In genomic region chr5:151663617-151664322, GRCh38 we compare ENCODE assay signal across 9 cellular contexts. TPM values are rescaled to one million over a fixed set of nuclear protein-coding genes. Genes with fewer than 3 reads are reported as not detected.
DNase-seq lines count a peak whose midpoint lies in the region; ATAC-seq and TF ChIP-seq lines count a peak whose summit lies in the region.
"Had no signal": no experiment of that assay in that cellular context is flagged by ENCODE, and none has a peak within 500 bp of the region (broad histone marks: within the 10 kb centered on the region; RNA-seq: fewer than 3 reads in every experiment).

No MANE protein-coding gene starts in this region.

- H3K9me3 ChIP-seq in transverse colon, result no peaks in the 10 kb centered on the region

- DNase-seq in DMS53 (lab: John Stamatoyannopoulos, UW) (peak; percentile 16), DMS53 treated with DMSO at 0.1 percent for 48 hours (lab: John Stamatoyannopoulos, UW; ENCODE audit: unreplicated experiment) (no peak), left lobe of liver (ENCODE audit: low spot score) (peak; percentile 51), transverse colon (no peak)
- no peak for DNase-seq in activated CD4-positive, alpha-beta T cell treated with anti-CD3 and anti-CD28 coated beads for 48 hours

- no peak for TF ChIP-seq POLR2A in transverse colon (IDR thresholded peaks at IDR 0.05)

- H3K27ac ChIP-seq in angular gyrus (ENCODE audit: low read depth, low read length), result peak overlapping the region; percentile 22
- peak overlapping the region; percentile 42 to 56 (median 54) for H3K27ac ChIP-seq in transverse colon
- H3K27ac ChIP-seq: 22Rv1 had no signal

- in situ Hi-C loops in transverse colon (cut with MboI; ENCODE audit: low pct_ligation_motif_present in 1 of 4, low pct_unique_long_range_greater_than_20kb in 1 of 4, low sequenced_read_pairs in 3 of 4), result loop anchor here in 2 of 4 donors (5.0 to 10.0 kb wide), 2 partner anchors 79 to 81 kb away; no protein-coding TSS in a partner anchor

- intact Hi-C loops in transverse colon (cut with DNase I; ENCODE audit: low total_unique reads), result no loop called here

- TF ChIP-seq EP300 in transverse colon (IDR thresholded peaks at IDR 0.05; ENCODE audit: low read depth), result no peak

- no peaks in the 10 kb centered on the region for H3K36me3 ChIP-seq in transverse colon

- ATAC-seq in left lobe of liver (peak; percentile 55), HG03354 (IDR thresholded peaks at IDR 0.05; ENCODE audit: poor library complexity, severe bottlenecking, unreplicated experiment) (no peak), HG02870 (IDR thresholded peaks at IDR 0.05; ENCODE audit: unreplicated experiment) (no peak)

- H3K4me1 ChIP-seq in transverse colon, result peaks cover 9 to 34% (median 14%) of the 10 kb centered on the region in 4 donors

- WGBS in transverse colon (ENCODE audit: low coverage in 1 of 2), 2 donors, result 47 to 64% methylated on average over 11 to 18 of the region's 18 CpGs

- no peak overlapping the region for H3K4me3 ChIP-seq in transverse colon

- H3K27me3 ChIP-seq in transverse colon, result no peaks in the 10 kb centered on the region

- TF ChIP-seq CTCF in transverse colon (IDR thresholded peaks at IDR 0.05), result no peak

RNA-seq across cellular contexts. Expression of gene SPARC, which starts 22.9 kb away (rescaled TPM):
- total RNA-seq in left lobe of liver (90.7 TPM), transverse colon (100 to 1,000 TPM in 1 of 4 donors, 10 to 100 TPM in 3; 47.9 to 267 (median 85.1) TPM)

Comparison
In these comparisons a context has a peak if more than half of its experiments do, and no peak if none do; other contexts are left out.
1. DNase-seq: peak in DMS53 (single experiment) and left lobe of liver (single experiment); none in DMS53 treated with DMSO at 0.1 percent for 48 hours (single experiment), transverse colon (single experiment) and activated CD4-positive, alpha-beta T cell treated with anti-CD3 and anti-CD28 coated beads for 48 hours (single experiment).